In the genomic region with DNA sequence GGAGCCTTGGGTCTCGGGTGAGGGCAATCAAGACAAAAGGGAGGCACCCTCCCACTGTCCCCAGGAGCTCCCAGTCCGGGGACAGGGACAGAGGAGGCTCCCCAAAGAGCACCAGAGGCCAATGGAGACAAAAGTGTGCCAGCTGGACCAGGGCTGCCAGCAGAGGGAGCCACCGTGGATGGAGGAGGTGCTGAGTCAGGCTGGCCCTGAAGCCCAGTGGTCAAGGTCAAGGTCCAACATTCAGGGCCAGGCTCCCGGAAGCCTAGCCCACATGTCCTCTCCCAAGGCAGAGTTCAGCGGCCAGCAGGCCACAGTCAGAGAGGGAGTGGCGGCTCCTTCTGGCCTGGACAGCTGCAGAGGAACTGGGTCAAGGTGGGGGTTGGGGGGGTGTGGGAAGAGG, we compare ENCODE assay signal across 9 cellular contexts.
A peak's percentile ranks its signal among the peaks of the same experiment; 100 is the strongest.
DNase-seq lines count a peak whose midpoint lies in the region; ATAC-seq and TF ChIP-seq lines count a peak whose summit lies in the region.
"Had no signal": no experiment of that assay in that cellular context is flagged by ENCODE, and none has a peak within 500 bp of the region (broad histone marks: within the 10 kb centered on the region; RNA-seq: fewer than 3 reads in every experiment).

No MANE protein-coding gene starts in this region.

- ATAC-seq in HG02610 (IDR thresholded peaks at IDR 0.05; ENCODE audit: unreplicated experiment): no peak
- no peak for ATAC-seq in GM18867 (IDR thresholded peaks at IDR 0.05; ENCODE audit: unreplicated experiment)

- no peak overlapping the region for H3K4me3 ChIP-seq in WI38 (ENCODE audit: low read depth, low read length)
- H3K4me3 ChIP-seq in iPS DF 6.9 (ENCODE audit: low read length): no peak overlapping the region

- H3K4me1 ChIP-seq in iPS DF 6.9 (ENCODE audit: control insufficient read depth, insufficient read depth, low read length): no peaks in the 10 kb centered on the region

- H3K9me3 ChIP-seq in iPS DF 6.9 (ENCODE audit: control insufficient read depth, insufficient read depth, low read length): no peaks in the 10 kb centered on the region

- TF ChIP-seq CTCF in GM12874 (IDR thresholded peaks at IDR 0.05; ENCODE audit: insufficient read depth, low read depth, low read length): peak; percentile 55; the same call in 1 of the 2 replicates
- peak; percentile 34 for TF ChIP-seq CTCF in WI38 (IDR thresholded peaks at IDR 0.05; ENCODE audit: low read depth, low read length)

- no peaks in the 10 kb centered on the region; the same call in 1 of the 2 replicates for H3K27me3 ChIP-seq in iPS DF 6.9 (ENCODE audit: control insufficient read depth, insufficient read depth, low read length)

- DNase-seq in ACHN (peak; percentile 21), iPS DF 6.9 (ENCODE audit: low read depth, low spot score) (peak; percentile 52), COLO668 (lab: John Stamatoyannopoulos, UW; ENCODE audit: unreplicated experiment) (no peak), D341Med (ENCODE audit: low spot score) (no peak)
- DNase-seq: activated naive CD8-positive, alpha-beta T cell treated with anti-CD3 and anti-CD28 coated beads, Interleukin-2, amount 10 ng/mL, durations not matched to agents 7 days and 5 days had no signal

- WGBS in iPS DF 6.9 (ENCODE audit: insufficient coverage, insufficient read length): no CpG with 5 or more reads among the region's 6 CpGs

- in situ Hi-C loops in ACHN (cut with HindIII; ENCODE audit: low pct_ligation_motif_present, low pct_unique_long_range_greater_than_20kb, low sequenced_read_pairs): no loop called here

- no peak overlapping the region for H3K27ac ChIP-seq in iPS DF 6.9 (ENCODE audit: low read length)

- no peaks in the 10 kb centered on the region for H3K36me3 ChIP-seq in iPS DF 6.9 (ENCODE audit: control insufficient read depth, insufficient read depth, low read length)

Comparison
In these comparisons a context has a peak if more than half of its experiments do, and no peak if none do; other contexts are left out.
1. DNase-seq: peak in ACHN (single experiment) and iPS DF 6.9 (single experiment); none in COLO668 (single experiment) and D341Med (single experiment).